16 cellular contexts compared by ENCODE assay signal in the genomic region with DNA sequence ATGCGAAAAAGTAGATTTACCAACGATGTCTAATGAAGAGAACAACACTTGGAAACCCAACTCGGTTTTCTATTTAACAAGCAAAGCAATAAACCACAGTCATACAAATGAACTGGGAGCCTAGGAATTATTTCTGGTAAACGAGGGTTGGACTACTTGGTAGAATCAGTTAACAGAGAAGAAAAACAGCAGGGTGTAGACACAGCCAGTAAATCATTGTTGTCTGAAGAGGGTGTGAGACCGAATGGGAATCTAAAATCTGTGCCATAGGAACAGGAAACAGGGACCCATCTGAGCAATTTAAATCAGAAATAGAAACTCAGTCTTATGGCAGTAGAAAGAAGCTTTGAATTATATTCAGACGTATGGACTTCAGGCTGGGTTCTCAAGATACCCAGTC.
DNase-seq lines count a peak whose midpoint lies in the region; ATAC-seq and TF ChIP-seq lines count a peak whose summit lies in the region.
"Had no signal": no experiment of that assay in that cellular context is flagged by ENCODE, and none has a peak within 500 bp of the region (broad histone marks: within the 10 kb centered on the region; RNA-seq: fewer than 3 reads in every experiment).

No MANE protein-coding gene starts in this region.

- peak overlapping the region; percentile 33 for H3K4me2 ChIP-seq in neural progenitor cell

- H3K36me3 ChIP-seq in neural progenitor cell: no peaks in the 10 kb centered on the region
- no peaks in the 10 kb centered on the region for H3K36me3 ChIP-seq in upper lobe of left lung

- peak overlapping the region; percentile 60 for H2AFZ ChIP-seq in neural progenitor cell (replicated peaks)

- peaks cover 16% of the 10 kb centered on the region for H3K4me1 ChIP-seq in neural progenitor cell
- no peaks in the 10 kb centered on the region for H3K4me1 ChIP-seq in upper lobe of left lung

- H3K9ac ChIP-seq in neural progenitor cell: no peak overlapping the region

- WGBS in upper lobe of left lung, 2 donors: 48 to 57% methylated on average over 6 of the region's 6 CpGs

- intact Hi-C loops in natural killer cell (cut with micrococcal nuclease): no loop called here

- peaks cover 13% of the 10 kb centered on the region for H3F3A ChIP-seq in neural progenitor cell (ENCODE audit: low read depth)

- H3K9me3 Mint-ChIP-seq in brain (peaks cover 6 to 20% (median 11%) of the 10 kb centered on the region in 5 experiments), neural progenitor cell (peaks cover 19% of the 10 kb centered on the region), natural killer cell (peaks cover 17 to 31% of the 10 kb centered on the region in 2 donors)

- ATAC-seq in upper lobe of left lung (ENCODE audit: low FRiP score in 2 of 2) (no peak), natural killer cell (no peak)
- ATAC-seq: CD8-positive, alpha-beta T cell; PC-3 had no signal

- TF ChIP-seq CTCF in brain (conservative IDR thresholded peaks at IDR 0.05) (no peak), neural progenitor cell (IDR thresholded peaks at IDR 0.05) (no peak), upper lobe of left lung (IDR thresholded peaks at IDR 0.05) (no peak), natural killer cell (IDR thresholded peaks at IDR 0.05) (no peak)

- H3K4me3 Mint-ChIP-seq in brain: peak overlapping the region in 4 of 5 experiments; percentile 19 to 72 (median 42)
- no peak overlapping the region for H3K4me3 Mint-ChIP-seq in neural progenitor cell
- no peak overlapping the region for H3K4me3 Mint-ChIP-seq in natural killer cell
- H3K4me3 Mint-ChIP-seq: CD8-positive, alpha-beta T cell; H9 had no signal

- TF ChIP-seq EP300 in upper lobe of left lung (IDR thresholded peaks at IDR 0.05): no peak

- H3K27me3 Mint-ChIP-seq in brain (peaks cover 4% of the 10 kb centered on the region), neural progenitor cell (ENCODE audit: insufficient read depth, low read depth) (no peaks in the 10 kb centered on the region), natural killer cell (ENCODE audit: low read depth in 2 of 2) (no peaks in the 10 kb centered on the region)

- H3K36me3 Mint-ChIP-seq in brain (no peaks in the 10 kb centered on the region), neural progenitor cell (no peaks in the 10 kb centered on the region), natural killer cell (peaks cover 9% of the 10 kb centered on the region)
- H3K36me3 Mint-ChIP-seq: CD8-positive, alpha-beta T cell had no signal

- TF ChIP-seq POLR2A in upper lobe of left lung (IDR thresholded peaks at IDR 0.05): no peak

- peak overlapping the region; percentile 40 to 86 (median 78) for H3K27ac Mint-ChIP-seq in brain
- peak overlapping the region; percentile 46 for H3K27ac Mint-ChIP-seq in neural progenitor cell
- H3K27ac Mint-ChIP-seq in natural killer cell: no peak overlapping the region
- H3K27ac Mint-ChIP-seq: CD8-positive, alpha-beta T cell had no signal

- H3K4me1 Mint-ChIP-seq in brain (peaks cover 36% of the 10 kb centered on the region), neural progenitor cell (peaks cover 32% of the 10 kb centered on the region), natural killer cell (no peaks in the 10 kb centered on the region)

- H3K27me3 ChIP-seq in neural progenitor cell: no peaks in the 10 kb centered on the region
- no peaks in the 10 kb centered on the region for H3K27me3 ChIP-seq in upper lobe of left lung

- no peaks in the 10 kb centered on the region for H4K20me1 ChIP-seq in neural progenitor cell (ENCODE audit: low read depth)

- peak overlapping the region; percentile 89 for H3K27ac ChIP-seq in neural progenitor cell
- H3K27ac ChIP-seq in upper lobe of left lung: no peak overlapping the region

- peaks cover 5% of the 10 kb centered on the region for H3K9me3 ChIP-seq in neural progenitor cell (ENCODE audit: low read depth)
- no peaks in the 10 kb centered on the region for H3K9me3 ChIP-seq in upper lobe of left lung

- no peak overlapping the region for H3K4me3 ChIP-seq in neural progenitor cell
- no peak overlapping the region for H3K4me3 ChIP-seq in upper lobe of left lung

- no peaks in the 10 kb centered on the region for H3K79me2 ChIP-seq in neural progenitor cell (ENCODE audit: low read depth)

- DNase-seq in NCI-H2029 treated with DMSO at 0.1 percent for 48 hours (lab: John Stamatoyannopoulos, UW): peak; percentile 24
- DNase-seq in NCI-H2029 (lab: John Stamatoyannopoulos, UW): no peak
- DNase-seq in NCI-H1417 treated with DMSO at 0.1 percent for 48 hours (lab: John Stamatoyannopoulos, UW): peak; percentile 45
- no peak for DNase-seq in neural progenitor cell (ENCODE audit: low spot score)
- DNase-seq in DMS79 treated with DMSO at 0.1 percent for 48 hours (lab: John Stamatoyannopoulos, UW): no peak
- DNase-seq in upper lobe of left lung: no peak
- DNase-seq in natural killer cell: no peak
- DNase-seq: Calu3; CD8-positive, alpha-beta T cell; KG1; NCI-H1930; NCI-H82; PC-3; RPMI8226 had no signal

Comparison
In these comparisons a context has a peak if more than half of its experiments do, and no peak if none do; other contexts are left out.
1. DNase-seq: peak in NCI-H2029 treated with DMSO at 0.1 percent for 48 hours (single experiment) and NCI-H1417 treated with DMSO at 0.1 percent for 48 hours (single experiment); none in NCI-H2029 (single experiment), neural progenitor cell (single experiment), DMS79 treated with DMSO at 0.1 percent for 48 hours (single experiment), upper lobe of left lung (0 of 2) and natural killer cell (single experiment).
2. H3K27ac Mint-ChIP-seq: peak in brain (5 of 5) and neural progenitor cell (single experiment); none in natural killer cell (0 of 2).
3. H3K4me3 Mint-ChIP-seq: peak in brain (4 of 5); none in neural progenitor cell (single experiment) and natural killer cell (single experiment).